ENCODE assay signal across 8 cellular contexts in genomic region chr7:150903627-150904026, GRCh38. TPM values are rescaled to one million over a fixed set of nuclear protein-coding genes. Genes with fewer than 3 reads are reported as not detected.
DNase-seq lines count a peak whose midpoint lies in the region; ATAC-seq lines count a peak whose summit lies in the region.

No MANE protein-coding gene starts in this region.

- DNase-seq in AG20443 (ENCODE audit: low spot score) (peak; percentile 81), HS-5 (ENCODE audit: low read depth) (peak; percentile 46), amygdala (lab: John Stamatoyannopoulos, UW) (peak in 31 of 56 donors; percentile 7 to 78 (median 44)), left colon (peak; percentile 78 to 87), germinal center (ENCODE audit: low spot score) (no peak)
- DNase-seq in activated T-cell treated with anti-CD3 and anti-CD28 coated beads, Interleukin-2, amount 50 U/mL, for 48 hours: no peak

- intact Hi-C loops in left colon (cut with DNase I, micrococcal nuclease): no loop called here

- peak; percentile 51 for ATAC-seq in left colon
- ATAC-seq in GM21619 (IDR thresholded peaks at IDR 0.05; ENCODE audit: unreplicated experiment): no peak
- no peak for ATAC-seq in HG03432 (IDR thresholded peaks at IDR 0.05; ENCODE audit: unreplicated experiment)

RNA-seq across cellular contexts. Expression of gene AOC1, which starts 51.3 kb away (rescaled TPM):
- total RNA-seq in left colon: 100 to 1,000 TPM; 566 to 682 TPM

Comparison
In these comparisons a context has a peak if more than half of its experiments do, and no peak if none do; other contexts are left out.
1. DNase-seq: peak in AG20443 (single experiment), HS-5 (single experiment), amygdala (31 of 56) and left colon (2 of 2); none in activated T-cell treated with anti-CD3 and anti-CD28 coated beads, Interleukin-2, amount 50 U/mL, for 48 hours (0 of 2) and germinal center (single experiment).